In the genomic region with DNA sequence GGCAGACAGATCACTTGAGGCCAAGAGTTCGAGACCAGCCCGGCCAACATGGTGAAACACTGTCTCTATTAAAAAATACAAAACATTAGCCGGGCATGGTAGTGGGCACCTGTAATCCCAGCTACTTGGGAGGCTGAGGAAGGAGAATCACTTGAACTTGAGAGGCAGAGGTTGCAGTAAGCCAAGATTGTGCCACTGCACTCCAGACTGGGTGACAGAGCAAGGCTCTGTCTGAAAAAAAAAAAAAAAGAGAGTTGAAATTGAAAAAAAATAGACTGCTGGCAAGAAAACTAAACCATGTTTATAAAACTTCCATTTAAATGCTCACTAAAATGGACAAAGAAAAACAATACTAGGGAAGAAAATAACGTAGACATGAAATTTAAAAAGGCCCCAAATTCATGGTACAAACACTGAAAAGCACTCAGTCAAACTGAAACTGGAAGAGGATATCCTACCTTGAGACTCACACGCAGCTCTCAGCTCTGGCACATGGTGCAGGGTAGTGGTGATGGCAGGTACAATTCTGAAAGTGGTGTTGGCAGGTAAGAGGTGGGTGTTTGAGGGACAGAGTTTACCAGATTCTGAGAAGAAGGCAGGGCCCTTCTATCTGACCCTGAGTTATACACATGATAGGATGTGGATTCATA, we compare ENCODE assay signal across 8 cellular contexts. TPM values are rescaled to one million over a fixed set of nuclear protein-coding genes. Genes with fewer than 3 reads are reported as not detected.
DNase-seq lines count a peak whose midpoint lies in the region; ATAC-seq and TF ChIP-seq lines count a peak whose summit lies in the region.

No MANE protein-coding gene starts in this region.

- H3K27ac ChIP-seq in CD4-positive, alpha-beta memory T cell (ENCODE audit: low read depth, low read length) = no peak overlapping the region

- H3K9me3 ChIP-seq in CD4-positive, alpha-beta memory T cell (ENCODE audit: control insufficient read depth in 1 of 2, low read length in 2 of 2) = no peaks in the 10 kb centered on the region

- H3K9me3 Mint-ChIP-seq in CD4-positive, alpha-beta memory T cell = no peaks in the 10 kb centered on the region
- H3K9me3 Mint-ChIP-seq in memory B cell = no peaks in the 10 kb centered on the region

- intact Hi-C loops in CD4-positive, alpha-beta memory T cell (cut with micrococcal nuclease) = no loop called here
- intact Hi-C loops in lower leg skin (cut with DNase I; ENCODE audit: low total_unique reads) = no loop called here

- peak; percentile 72 for ATAC-seq in GM21381 (IDR thresholded peaks at IDR 0.05; ENCODE audit: unreplicated experiment)
- ATAC-seq in memory B cell (ENCODE audit: low read depth) = peak; percentile 99

- H3K4me3 ChIP-seq in CD4-positive, alpha-beta memory T cell (ENCODE audit: low read length in 2 of 2) = no peak overlapping the region
- no peak overlapping the region for H3K4me3 ChIP-seq in lower leg skin (ENCODE audit: low read depth, poor library complexity, severe bottlenecking)

- DNase-seq in CD4-positive, alpha-beta memory T cell = peak in 2 of 5 donors; percentile 6 to 17
- peak; percentile 44 for DNase-seq in activated CD4-positive, CD25-positive, alpha-beta regulatory T cell treated with anti-CD3 and anti-CD28 coated beads, Interleukin-2, amount 50 U/mL, for 72 hours
- DNase-seq in memory B cell (ENCODE audit: low spot score in 2 of 2) (peak in 1 of 2 donors; percentile 16), SK-N-DZ (ENCODE audit: low spot score) (no peak), germinal center (ENCODE audit: low spot score) (no peak), lower leg skin (ENCODE audit: low spot score in 2 of 2) (no peak), NCI-H2227 (lab: John Stamatoyannopoulos, UW; ENCODE audit: unreplicated experiment) (no peak)

- 68 to 72% methylated on average over 5 of the region's 5 CpGs for WGBS in lower leg skin, 2 donors

- peaks cover 11% of the 10 kb centered on the region for H3K36me3 ChIP-seq in CD4-positive, alpha-beta memory T cell (ENCODE audit: insufficient read depth, low read length)

- TF ChIP-seq POLR2A in lower leg skin (IDR thresholded peaks at IDR 0.05) = no peak

- H3K27ac Mint-ChIP-seq in CD4-positive, alpha-beta memory T cell = peak overlapping the region; percentile 6 to 90 (median 75)
- peak overlapping the region; percentile 76 for H3K27ac Mint-ChIP-seq in memory B cell

- CTCF ChIA-PET in CD4-positive, alpha-beta memory T cell (lab: Charles Lee; ENCODE audit: partially characterized antibody) = no interaction called here

- H3K4me3 Mint-ChIP-seq in CD4-positive, alpha-beta memory T cell = peak overlapping the region in 3 of 8 donors; percentile 12 to 57 (median 18)
- no peak overlapping the region for H3K4me3 Mint-ChIP-seq in memory B cell

- H3K4me1 ChIP-seq in CD4-positive, alpha-beta memory T cell (ENCODE audit: insufficient read depth, low read length) = peaks cover 8% of the 10 kb centered on the region

- H3K36me3 Mint-ChIP-seq in CD4-positive, alpha-beta memory T cell = peaks cover 30 to 31% of the 10 kb centered on the region in 2 donors
- peaks cover 22% of the 10 kb centered on the region for H3K36me3 Mint-ChIP-seq in memory B cell

- peaks cover 4 to 8% (median 6%) of the 10 kb centered on the region in 4 donors for H3K4me1 Mint-ChIP-seq in CD4-positive, alpha-beta memory T cell
- peaks cover 4% of the 10 kb centered on the region for H3K4me1 Mint-ChIP-seq in memory B cell

- POLR2A ChIA-PET in CD4-positive, alpha-beta memory T cell (lab: Charles Lee; ENCODE audit: partially characterized antibody) = no interaction called here

- no peaks in the 10 kb centered on the region for H3K27me3 Mint-ChIP-seq in CD4-positive, alpha-beta memory T cell
- H3K27me3 Mint-ChIP-seq in memory B cell = no peaks in the 10 kb centered on the region

- TF ChIP-seq CTCF in lower leg skin (IDR thresholded peaks at IDR 0.05) = no peak

- H3K27me3 ChIP-seq in CD4-positive, alpha-beta memory T cell (ENCODE audit: insufficient read depth, low read length) = no peaks in the 10 kb centered on the region

RNA-seq across cellular contexts. Expression of gene CNTROB, which starts 19.3 kb away (rescaled TPM):
- total RNA-seq in CD4-positive, alpha-beta memory T cell = 10 to 100 TPM; 29.7 to 30.1 TPM
- 10 to 100 TPM in 1 of 2 donors, 1 to 10 TPM in 1; 3.9 to 12.6 TPM for polyA plus RNA-seq in CD4-positive, alpha-beta memory T cell
- polyA plus RNA-seq in SK-N-DZ (2014; cell fraction: cytosol; rRNA removed) = 42.3 and 50.2 TPM in 2 replicates
- 170 and 212 TPM in 2 replicates for polyA plus RNA-seq in SK-N-DZ (2014; cell fraction: nucleus; rRNA removed)
- total RNA-seq in lower leg skin = 10 to 100 TPM; 23.4 to 43.1 (median 27.0) TPM

RNA-seq across cellular contexts. Expression of gene TRAPPC1, which starts 19.5 kb away (rescaled TPM):
- total RNA-seq in CD4-positive, alpha-beta memory T cell = 100 to 1,000 TPM; 116 TPM
- polyA plus RNA-seq in CD4-positive, alpha-beta memory T cell = 100 to 1,000 TPM; 239 to 240 TPM
- polyA plus RNA-seq in SK-N-DZ (2014; cell fraction: cytosol; rRNA removed) = 31.1 and 35.0 TPM in 2 replicates
- 18.6 and 59.7 TPM in 2 replicates for polyA plus RNA-seq in SK-N-DZ (2014; cell fraction: nucleus; rRNA removed)
- 10 to 100 TPM; 39.8 to 62.5 (median 52.2) TPM for total RNA-seq in lower leg skin

RNA-seq across cellular contexts. Expression of gene KCNAB3, which starts 21.6 kb away (rescaled TPM):
- 10 to 100 TPM; 13.4 to 14.4 TPM for total RNA-seq in CD4-positive, alpha-beta memory T cell
- under 1 TPM in 1 of 2 donors, not detected in 1; 0.53 TPM for polyA plus RNA-seq in CD4-positive, alpha-beta memory T cell
- polyA plus RNA-seq in SK-N-DZ (2014; cell fraction: cytosol; rRNA removed) = 4.5 and 6.5 TPM in 2 replicates
- polyA plus RNA-seq in SK-N-DZ (2014; cell fraction: nucleus; rRNA removed) = 81.5 and 84.6 TPM in 2 replicates
- under 1 TPM; 0.10 to 0.49 (median 0.24) TPM for total RNA-seq in lower leg skin

RNA-seq across cellular contexts. Expression of gene RNF227, which starts 35.2 kb away (rescaled TPM):
- 1 to 10 TPM; 6.7 to 7.4 TPM for total RNA-seq in CD4-positive, alpha-beta memory T cell
- polyA plus RNA-seq in CD4-positive, alpha-beta memory T cell = 1 to 10 TPM; 2.3 to 3.6 TPM
- 4.1 and 4.3 TPM in 2 replicates for polyA plus RNA-seq in SK-N-DZ (2014; cell fraction: cytosol; rRNA removed)
- 1.7 and 3.0 TPM in 2 replicates for polyA plus RNA-seq in SK-N-DZ (2014; cell fraction: nucleus; rRNA removed)
- total RNA-seq in lower leg skin = 100 to 1,000 TPM; 111 to 202 (median 172) TPM

RNA-seq across cellular contexts. Expression of gene GUCY2D, which starts 51.1 kb away (rescaled TPM):
- not detected for total RNA-seq in CD4-positive, alpha-beta memory T cell
- polyA plus RNA-seq in CD4-positive, alpha-beta memory T cell = under 1 TPM; 0.18 TPM
- not detected in 2 replicates for polyA plus RNA-seq in SK-N-DZ (2014; cell fraction: cytosol; rRNA removed)
- polyA plus RNA-seq in SK-N-DZ (2014; cell fraction: nucleus; rRNA removed) = not detected in 2 replicates
- total RNA-seq in lower leg skin = under 1 TPM in 1 of 4 donors, not detected in 3; 0.13 TPM

Comparison
In these comparisons a context has a peak if more than half of its experiments do, and no peak if none do; other contexts are left out.
1. RNA of gene KCNAB3, which starts 21.6 kb away (total RNA-seq): 13.4 to 14.4 TPM in CD4-positive, alpha-beta memory T cell; 0.10 to 0.49 TPM in lower leg skin; every median in the first group is over 4 times any median in the second.